In genomic region chr2:221642447-221642846, GRCh38 we compare ENCODE assay signal across 22 cellular contexts.
"Had no signal": no experiment of that assay in that cellular context is flagged by ENCODE, and none has a peak within 500 bp of the region (broad histone marks: within the 10 kb centered on the region; RNA-seq: fewer than 3 reads in every experiment).

No MANE protein-coding gene starts in this region.

- DNase-seq: colonic mucosa; dermis blood vessel endothelial cell; dorsolateral prefrontal cortex; effector CD4-positive, alpha-beta T cell; effector memory CD4-positive, alpha-beta T cell; foreskin keratinocyte; heart left ventricle; hypothalamus; immature natural killer cell; islet precursor cell; kidney; kidney glomerular epithelial cell; left colon; left ventricle myocardium superior; lower lobe of right lung; mesendoderm; midbrain; naive thymus-derived CD4-positive, alpha-beta T cell had no signal

- ATAC-seq: foreskin keratinocyte; gastroesophageal sphincter; heart left ventricle; left colon; left lobe of liver; left ventricle myocardium superior; naive thymus-derived CD4-positive, alpha-beta T cell had no signal

- H3K9me3 ChIP-seq: colonic mucosa, esophagus muscularis mucosa, gastroesophageal sphincter, heart left ventricle, lower lobe of right lung had no signal

- H3K4me3 ChIP-seq: colonic mucosa, dorsolateral prefrontal cortex, esophagus muscularis mucosa, gastroesophageal sphincter, heart left ventricle, hepatocyte, lower lobe of right lung had no signal

- H3K4me1 ChIP-seq: colonic mucosa, esophagus muscularis mucosa, foreskin keratinocyte, gastroesophageal sphincter, heart left ventricle, lower lobe of right lung had no signal

- H3K36me3 ChIP-seq: colonic mucosa, esophagus muscularis mucosa, gastroesophageal sphincter, heart left ventricle, lower lobe of right lung had no signal

- H3K27ac ChIP-seq: colonic mucosa, dorsolateral prefrontal cortex, esophagus muscularis mucosa, foreskin keratinocyte, gastroesophageal sphincter, heart left ventricle, hepatocyte, lower lobe of right lung had no signal

- H3K27me3 ChIP-seq: colonic mucosa, dorsolateral prefrontal cortex, esophagus muscularis mucosa, foreskin keratinocyte, gastroesophageal sphincter, heart left ventricle, hepatocyte had no signal
